27 cellular contexts compared by ENCODE assay signal in the genomic region with DNA sequence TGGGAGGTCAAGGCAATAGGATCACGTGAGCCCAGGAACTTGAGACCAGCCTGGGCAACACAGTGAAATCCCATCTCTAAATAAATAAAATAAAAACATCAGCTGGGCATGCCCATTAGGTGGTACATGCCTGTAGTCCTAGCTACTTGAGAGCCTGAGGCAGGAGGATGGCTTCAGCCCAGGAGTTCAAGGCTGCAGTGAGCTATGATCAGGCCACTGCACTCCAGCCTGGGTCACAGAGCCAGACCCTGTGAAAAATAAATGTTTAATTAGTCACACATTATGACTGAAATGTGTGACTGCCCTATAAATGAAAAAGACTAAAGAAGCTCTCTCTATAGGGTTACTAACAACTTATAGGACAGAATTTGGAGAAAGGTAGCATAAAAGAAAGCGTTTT. TPM values are rescaled to one million over a fixed set of nuclear protein-coding genes. Genes with fewer than 3 reads are reported as not detected.
DNase-seq lines count a peak whose midpoint lies in the region; ATAC-seq and TF ChIP-seq lines count a peak whose summit lies in the region.
"Had no signal": no experiment of that assay in that cellular context is flagged by ENCODE, and none has a peak within 500 bp of the region (broad histone marks: within the 10 kb centered on the region; RNA-seq: fewer than 3 reads in every experiment).

No MANE protein-coding gene starts in this region.

- DNase-seq in activated CD4-positive, alpha-beta T cell treated with anti-CD3 and anti-CD28 coated beads for 36 hours = no peak
- no peak for DNase-seq in activated CD4-positive, alpha-beta T cell treated with anti-CD3 and anti-CD28 coated beads for 1 hour
- DNase-seq in natural killer cell treated with Interleukin-12 subunit alpha and Interleukin-12 subunit beta and Interleukin-15 and Interleukin-18, amount 100 ng/mL, for 72 hours (ENCODE audit: low spot score) = no peak
- DNase-seq in natural killer cell (no peak), kidney tubule cell (ENCODE audit: low spot score) (peak; percentile 17), endodermal cell (no peak), erythroblast (lab: John Stamatoyannopoulos, UW) (no peak)
- DNase-seq in stimulated activated naive B cell treated with anti-CD40 and anti-IgM and Interleukin-4, amounts not matched to agents 10 μg/mL and 1 μg/mL and 100 μg/mL, for 72 hours = no peak
- DNase-seq: ACHN; CD4-positive, alpha-beta T cell; COR-L47; DMS79; HCEC 1CT; NCI-H1092 treated with DMSO at 0.1 percent for 48 hours; NCI-H1436 treated with DMSO at 0.1 percent for 48 hours; NCI-H1930; NCI-H226; NCI-H524; NCI-H82; OCI-M1 had no signal

- no peak overlapping the region for H3K9ac ChIP-seq in endodermal cell (ENCODE audit: extremely low read depth, low read length, poor library complexity, severe bottlenecking)
- H3K9ac ChIP-seq: BLaER1, KMS-11 had no signal

- H3K9me3 ChIP-seq in endodermal cell (ENCODE audit: control insufficient read depth, low read length) = peaks cover 12% of the 10 kb centered on the region
- H3K9me3 ChIP-seq: SJSA1 had no signal

- no peaks in the 10 kb centered on the region for H3K27me3 ChIP-seq in endodermal cell (ENCODE audit: control insufficient read depth, insufficient read depth, low read length, poor library complexity, severe bottlenecking)
- H3K27me3 ChIP-seq: BLaER1, SJSA1 had no signal

- TF ChIP-seq POLR2A in erythroblast (IDR thresholded peaks at IDR 0.05; ENCODE audit: low read length) = no peak

- intact Hi-C loops in activated CD4-positive, alpha-beta T cell treated with anti-CD3 and anti-CD28 coated beads for 36 hours (cut with DNase I, micrococcal nuclease) = loop anchor here in 1 of 2 experiments (5.0 to 10.0 kb wide), 2 partner anchors 318 to 1581 kb away; a partner anchor contains a TSS
- intact Hi-C loops in natural killer cell (cut with micrococcal nuclease) = no loop called here

- WGBS in endodermal cell (ENCODE audit: insufficient coverage in 1 of 2, insufficient read length in 1 of 2), 2 experiments = 93% methylated on average over 2 of the region's 2 CpGs; no CpG with 5 or more reads in 1 of the 2 experiments

- CTCF ChIA-PET in activated CD4-positive, alpha-beta T cell treated with anti-CD3 and anti-CD28 coated beads for 36 hours (lab: Charles Lee) = interaction anchor here (0.9 to 1.3 kb wide), 3 partner anchors 28 to 138 kb away, joined by 3 to 4 read pairs (median 4); no protein-coding TSS in a partner anchor

- H3K27ac ChIP-seq in endodermal cell (ENCODE audit: low read depth, low read length) = no peak overlapping the region
- H3K27ac ChIP-seq: 22Rv1, BLaER1, KMS-11, SJSA1 had no signal

- no peak overlapping the region for H3K4me3 ChIP-seq in endodermal cell (ENCODE audit: low read length)
- H3K4me3 ChIP-seq: BLaER1, GM12878, GM23338, SJSA1 had no signal

- H3K9me3 Mint-ChIP-seq in activated CD4-positive, alpha-beta T cell treated with anti-CD3 and anti-CD28 coated beads for 36 hours (ENCODE audit: low read depth) = peaks cover 9% of the 10 kb centered on the region
- H3K9me3 Mint-ChIP-seq in natural killer cell treated with Interleukin-12 subunit alpha and Interleukin-12 subunit beta and Interleukin-15 and Interleukin-18, amount 100 ng/mL, for 72 hours = peaks cover 4% of the 10 kb centered on the region
- H3K9me3 Mint-ChIP-seq in natural killer cell (no peaks in the 10 kb centered on the region), endodermal cell (peaks cover 15% of the 10 kb centered on the region)
- peaks cover 0 to 7% of the 10 kb centered on the region in 2 donors for H3K9me3 Mint-ChIP-seq in stimulated activated naive B cell treated with anti-CD40 and anti-IgM and Interleukin-4, amounts not matched to agents 10 μg/mL and 1 μg/mL and 100 μg/mL, for 72 hours

- H3K36me3 Mint-ChIP-seq in activated CD4-positive, alpha-beta T cell treated with anti-CD3 and anti-CD28 coated beads for 36 hours (ENCODE audit: low read depth) = peaks cover 33% of the 10 kb centered on the region
- H3K36me3 Mint-ChIP-seq in natural killer cell treated with Interleukin-12 subunit alpha and Interleukin-12 subunit beta and Interleukin-15 and Interleukin-18, amount 100 ng/mL, for 72 hours = peaks cover 10% of the 10 kb centered on the region
- H3K36me3 Mint-ChIP-seq in natural killer cell (no peaks in the 10 kb centered on the region), endodermal cell (ENCODE audit: low read depth) (peaks cover 13% of the 10 kb centered on the region)
- peaks cover 15 to 24% of the 10 kb centered on the region in 2 donors for H3K36me3 Mint-ChIP-seq in stimulated activated naive B cell treated with anti-CD40 and anti-IgM and Interleukin-4, amounts not matched to agents 10 μg/mL and 1 μg/mL and 100 μg/mL, for 72 hours

- H3K4me1 ChIP-seq in endodermal cell (ENCODE audit: control insufficient read depth, insufficient read depth, low read length) = peaks cover 13% of the 10 kb centered on the region
- H3K4me1 ChIP-seq: SJSA1 had no signal

- H3K4me1 Mint-ChIP-seq in activated CD4-positive, alpha-beta T cell treated with anti-CD3 and anti-CD28 coated beads for 36 hours = peaks cover 80% of the 10 kb centered on the region
- peaks cover 48 to 74% of the 10 kb centered on the region in 2 donors for H3K4me1 Mint-ChIP-seq in natural killer cell treated with Interleukin-12 subunit alpha and Interleukin-12 subunit beta and Interleukin-15 and Interleukin-18, amount 100 ng/mL, for 72 hours (ENCODE audit: low read depth in 2 of 2)
- H3K4me1 Mint-ChIP-seq in natural killer cell = peaks cover 39 to 49% of the 10 kb centered on the region in 2 donors
- peaks cover 47 to 72% of the 10 kb centered on the region in 2 donors for H3K4me1 Mint-ChIP-seq in stimulated activated naive B cell treated with anti-CD40 and anti-IgM and Interleukin-4, amounts not matched to agents 10 μg/mL and 1 μg/mL and 100 μg/mL, for 72 hours
- peaks cover 20% of the 10 kb centered on the region for H3K4me1 Mint-ChIP-seq in endodermal cell

- no peaks in the 10 kb centered on the region for H3K27me3 Mint-ChIP-seq in activated CD4-positive, alpha-beta T cell treated with anti-CD3 and anti-CD28 coated beads for 36 hours
- no peaks in the 10 kb centered on the region for H3K27me3 Mint-ChIP-seq in natural killer cell treated with Interleukin-12 subunit alpha and Interleukin-12 subunit beta and Interleukin-15 and Interleukin-18, amount 100 ng/mL, for 72 hours
- H3K27me3 Mint-ChIP-seq in natural killer cell (ENCODE audit: low read depth in 2 of 2) (no peaks in the 10 kb centered on the region), endodermal cell (ENCODE audit: insufficient read depth) (no peaks in the 10 kb centered on the region)
- H3K27me3 Mint-ChIP-seq in stimulated activated naive B cell treated with anti-CD40 and anti-IgM and Interleukin-4, amounts not matched to agents 10 μg/mL and 1 μg/mL and 100 μg/mL, for 72 hours = no peaks in the 10 kb centered on the region
- H3K27me3 Mint-ChIP-seq: CD4-positive, alpha-beta T cell had no signal

- peaks cover 5% of the 10 kb centered on the region for H3K36me3 ChIP-seq in endodermal cell (ENCODE audit: control insufficient read depth, insufficient read depth, low read length)
- H3K36me3 ChIP-seq: SJSA1 had no signal

- POLR2A ChIA-PET in activated CD4-positive, alpha-beta T cell treated with anti-CD3 and anti-CD28 coated beads for 36 hours (lab: Charles Lee) = interaction anchor here (1.6 to 1.9 kb wide), 2 partner anchors 13 to 37 kb away, joined by 7 to 17 read pairs; no protein-coding TSS in a partner anchor

- TF ChIP-seq CTCF in natural killer cell (IDR thresholded peaks at IDR 0.05) (no peak), endodermal cell (conservative IDR thresholded peaks at IDR 0.05) (no peak)

- no peak overlapping the region for H3K4me3 Mint-ChIP-seq in activated CD4-positive, alpha-beta T cell treated with anti-CD3 and anti-CD28 coated beads for 36 hours
- no peak overlapping the region for H3K4me3 Mint-ChIP-seq in natural killer cell treated with Interleukin-12 subunit alpha and Interleukin-12 subunit beta and Interleukin-15 and Interleukin-18, amount 100 ng/mL, for 72 hours
- no peak overlapping the region for H3K4me3 Mint-ChIP-seq in natural killer cell
- no peak overlapping the region for H3K4me3 Mint-ChIP-seq in stimulated activated naive B cell treated with anti-CD40 and anti-IgM and Interleukin-4, amounts not matched to agents 10 μg/mL and 1 μg/mL and 100 μg/mL, for 72 hours
- no peak overlapping the region for H3K4me3 Mint-ChIP-seq in endodermal cell
- H3K4me3 Mint-ChIP-seq: CD4-positive, alpha-beta T cell; GM23338 had no signal

- H3K27ac Mint-ChIP-seq in activated CD4-positive, alpha-beta T cell treated with anti-CD3 and anti-CD28 coated beads for 36 hours = peak overlapping the region; percentile 24
- H3K27ac Mint-ChIP-seq in natural killer cell treated with Interleukin-12 subunit alpha and Interleukin-12 subunit beta and Interleukin-15 and Interleukin-18, amount 100 ng/mL, for 72 hours = peak overlapping the region; percentile 96 to 99
- no peak overlapping the region for H3K27ac Mint-ChIP-seq in natural killer cell
- peak overlapping the region; percentile 57 for H3K27ac Mint-ChIP-seq in stimulated activated naive B cell treated with anti-CD40 and anti-IgM and Interleukin-4, amounts not matched to agents 10 μg/mL and 1 μg/mL and 100 μg/mL, for 72 hours
- H3K27ac Mint-ChIP-seq in endodermal cell = no peak overlapping the region
- H3K27ac Mint-ChIP-seq: CD4-positive, alpha-beta T cell; GM23338 had no signal

- ATAC-seq in activated CD4-positive, alpha-beta T cell treated with anti-CD3 and anti-CD28 coated beads for 36 hours = no peak
- ATAC-seq in natural killer cell treated with Interleukin-12 subunit alpha and Interleukin-12 subunit beta and Interleukin-15 and Interleukin-18, amount 100 ng/mL, for 72 hours = no peak
- no peak for ATAC-seq in natural killer cell
- ATAC-seq in stimulated activated naive B cell treated with anti-CD40 and anti-IgM and Interleukin-4, amounts not matched to agents 10 μg/mL and 1 μg/mL and 100 μg/mL, for 72 hours (replicated peaks) = no peak
- ATAC-seq: GM12878, GM23338, Right ventricle myocardium inferior had no signal

RNA-seq across cellular contexts. Expression of a gene that starts 37.7 kb away (rescaled TPM):
- total RNA-seq in activated CD4-positive, alpha-beta T cell treated with anti-CD3 and anti-CD28 coated beads for 36 hours = 10 to 100 TPM; 32.3 to 32.4 TPM
- 10 to 100 TPM; 51.4 to 78.6 TPM for total RNA-seq in natural killer cell treated with Interleukin-12 subunit alpha and Interleukin-12 subunit beta and Interleukin-15 and Interleukin-18, amount 100 ng/mL, for 72 hours
- total RNA-seq in natural killer cell (10 to 100 TPM; 44.3 to 55.3 (median 50.9) TPM), endodermal cell (10 to 100 TPM; 18.9 to 23.2 TPM)
- 18.8 TPM for polyA plus RNA-seq in endodermal cell (2013, experiment 1 of 2)
- 18.2 TPM for polyA plus RNA-seq in endodermal cell (2013, experiment 2 of 2)

Comparison
In these comparisons a context has a peak if more than half of its experiments do, and no peak if none do; other contexts are left out.
1. H3K27ac Mint-ChIP-seq: peak in activated CD4-positive, alpha-beta T cell treated with anti-CD3 and anti-CD28 coated beads for 36 hours (single experiment), natural killer cell treated with Interleukin-12 subunit alpha and Interleukin-12 subunit beta and Interleukin-15 and Interleukin-18, amount 100 ng/mL, for 72 hours (2 of 2) and stimulated activated naive B cell treated with anti-CD40 and anti-IgM and Interleukin-4, amounts not matched to agents 10 μg/mL and 1 μg/mL and 100 μg/mL, for 72 hours (single experiment); none in natural killer cell (0 of 2) and endodermal cell (single experiment).